ENCODE assay signal across 1 cellular context in genomic region chr6:156662025-156662445, GRCh38.
A peak's percentile ranks its signal among the peaks of the same experiment; 100 is the strongest.
TF ChIP-seq lines count a peak whose summit lies in the region.

No MANE protein-coding gene starts in this region.

TF ChIP-seq in K562, 482 proteins besides CTCF, POLR2A, EP300 and RAD21 (continued from another document and continues in another):
- TF ChIP-seq RBM22 (IDR thresholded peaks at IDR 0.05; ENCODE audit: low read depth, low read length, poor library complexity, severe bottlenecking): no peak
- TF ChIP-seq HMGXB4 (CRISPR knock-in tag; IDR thresholded peaks at IDR 0.05): no peak
- TF ChIP-seq TFAP4 (CRISPR knock-in tag; IDR thresholded peaks at IDR 0.05; ENCODE audit: borderline replicate concordance): peak; percentile 42; the same call in 1 of the 2 replicates
- peak; percentile 54; the same call in 1 of the 2 replicates for TF ChIP-seq ZKSCAN1 (IDR thresholded peaks at IDR 0.05; ENCODE audit: low read depth, low read length)
- no peak for TF ChIP-seq ZNF124 (CRISPR knock-in tag; IDR thresholded peaks at IDR 0.05)
- TF ChIP-seq XRCC5 (IDR thresholded peaks at IDR 0.05; ENCODE audit: low read depth, low read length): peak; percentile 94
- TF ChIP-seq SMARCA5 (IDR thresholded peaks at IDR 0.05): no peak
- TF ChIP-seq GTF2B (IDR thresholded peaks at IDR 0.05; ENCODE audit: extremely low read depth, insufficient read length): no peak
- peak; percentile 78 for TF ChIP-seq CTCFL (IDR thresholded peaks at IDR 0.05; ENCODE audit: borderline replicate concordance, insufficient read depth, low read depth, low read length, poor library complexity, severe bottlenecking)
- peak; percentile 9; the same call in 1 of the 2 replicates for TF ChIP-seq SOX6 (IDR thresholded peaks at IDR 0.05)
- no peak for TF ChIP-seq ARID3A (IDR thresholded peaks at IDR 0.05; ENCODE audit: borderline replicate concordance, low read depth, low read length)
- TF ChIP-seq HNRNPH1 (optimal IDR thresholded peaks at IDR 0.05; ENCODE audit: low read depth, low read length): no peak
- TF ChIP-seq ZNF507 (tag; conservative IDR thresholded peaks at IDR 0.05): no peak
- no peak for TF ChIP-seq MCM7 (IDR thresholded peaks at IDR 0.05)
- no peak for TF ChIP-seq STAG1 (CRISPR knock-in tag; IDR thresholded peaks at IDR 0.05; ENCODE audit: borderline replicate concordance)
- no peak for TF ChIP-seq MAFF (IDR thresholded peaks at IDR 0.05; ENCODE audit: low read length)
- TF ChIP-seq AFF4 (CRISPR knock-in tag; IDR thresholded peaks at IDR 0.05): no peak
- no peak for TF ChIP-seq ZNF586 (CRISPR knock-in tag; conservative IDR thresholded peaks at IDR 0.05)
- no peak for TF ChIP-seq NONO (IDR thresholded peaks at IDR 0.05; ENCODE audit: low read depth in 2 of 2, low read length in 1 of 2)
- peak; percentile 47 for TF ChIP-seq JUND (IDR thresholded peaks at IDR 0.05; ENCODE audit: borderline replicate concordance, low read depth, low read length)
- no peak; the same call in 2 of the 3 replicates for TF ChIP-seq JUND (tag; IDR thresholded peaks at IDR 0.05; ENCODE audit: borderline replicate concordance, low read depth, low read length)
- no peak for TF ChIP-seq ZNF695 (CRISPR knock-in tag; IDR thresholded peaks at IDR 0.05)
- TF ChIP-seq NFXL1 (CRISPR knock-in tag; IDR thresholded peaks at IDR 0.05): no peak
- TF ChIP-seq ZNF609 (CRISPR knock-in tag; IDR thresholded peaks at IDR 0.05; ENCODE audit: borderline replicate concordance): no peak
- peak; percentile 47 for TF ChIP-seq CXXC5 (CRISPR knock-in tag; IDR thresholded peaks at IDR 0.05)
- no peak for TF ChIP-seq ZNF121 (CRISPR knock-in tag; conservative IDR thresholded peaks at IDR 0.05)
- TF ChIP-seq TRIM28 (IDR thresholded peaks at IDR 0.05): no peak
- no peak for TF ChIP-seq YBX1 (IDR thresholded peaks at IDR 0.05)
- TF ChIP-seq DEAF1 (CRISPR knock-in tag; IDR thresholded peaks at IDR 0.05): peak; percentile 51
- TF ChIP-seq ZHX1 (conservative IDR thresholded peaks at IDR 0.05; ENCODE audit: low read length): peak; percentile 67; the same call in 1 of the 2 replicates
- no peak for TF ChIP-seq DNMT1 (IDR thresholded peaks at IDR 0.05)
- no peak for TF ChIP-seq ZNF24 (IDR thresholded peaks at IDR 0.05)
- TF ChIP-seq ATF7 (IDR thresholded peaks at IDR 0.05): peak; percentile 76
- no peak for TF ChIP-seq SP2 (IDR thresholded peaks at IDR 0.05; ENCODE audit: extremely low read depth, low read depth, low read length, poor library complexity, severe bottlenecking)
- TF ChIP-seq ZNF23 (CRISPR knock-in tag; IDR thresholded peaks at IDR 0.05): no peak
- no peak for TF ChIP-seq GATAD2B (IDR thresholded peaks at IDR 0.05; ENCODE audit: borderline replicate concordance)
- no peak for TF ChIP-seq HMG20B (CRISPR knock-in tag; IDR thresholded peaks at IDR 0.05)
- no peak for TF ChIP-seq EZH2 (IDR thresholded peaks at IDR 0.05; ENCODE audit: borderline replicate concordance, low read depth, low read length)
- peak; percentile 27 for TF ChIP-seq NEUROD1 (IDR thresholded peaks at IDR 0.05; ENCODE audit: borderline replicate concordance, low read depth, low read length, partially characterized antibody)
- 0 out of 2 replicates have a peak, but pooled peaks have one; percentile 25 for TF ChIP-seq SP1 (CRISPR knock-in tag; IDR thresholded peaks at IDR 0.05)
- no peak for TF ChIP-seq HES1 (IDR thresholded peaks at IDR 0.05; ENCODE audit: low read depth)
- no peak for TF ChIP-seq ZNF3 (CRISPR knock-in tag; IDR thresholded peaks at IDR 0.05)
